37 cellular contexts compared by ENCODE assay signal in genomic region chr4:130608121-130608520, GRCh38.
"Had no signal": no experiment of that assay in that cellular context is flagged by ENCODE, and none has a peak within 500 bp of the region (broad histone marks: within the 10 kb centered on the region; RNA-seq: fewer than 3 reads in every experiment).

No MANE protein-coding gene starts in this region.

- FAIRE-seq: bronchial epithelial cell, TTC549 had no signal

- H3K27ac ChIP-seq: KMS-11, SJSA1 had no signal

- H3K36me3 Mint-ChIP-seq: activated CD4-positive, alpha-beta memory T cell treated with anti-CD3 and anti-CD28 coated beads for 36 hours; activated naive CD4-positive, alpha-beta T cell treated with anti-CD3 and anti-CD28 coated beads, Interleukin-2, amount 10 ng/mL, durations not matched to agents 7 days and 5 days; activated naive CD8-positive, alpha-beta T cell; brain had no signal

- H3K4me3 ChIP-seq: SJSA1 had no signal

- H3K9me3 ChIP-seq: SJSA1, SK-N-SH had no signal

- H3K27ac Mint-ChIP-seq: activated B cell treated with CpG ODN at 0.5 μM for 24 hours; activated CD4-positive, alpha-beta memory T cell treated with anti-CD3 and anti-CD28 coated beads for 36 hours; activated naive CD4-positive, alpha-beta T cell treated with anti-CD3 and anti-CD28 coated beads, Interleukin-2, amount 10 ng/mL, durations not matched to agents 7 days and 5 days; activated naive CD8-positive, alpha-beta T cell; activated naive CD8-positive, alpha-beta T cell treated with anti-CD3 and anti-CD28 coated beads, Interleukin-2, amount 50 U/mL, for 24 hours; brain; T-helper 1 cell treated with Interleukin-12 subunit alpha and Interleukin-12 subunit beta and Interleukin-4 antibody, amounts not matched to agents 30 μg/mL and 1 μg/mL, for 36 hours; T-helper 2 cell treated with Interferon-gamma antibody and Interleukin-4, amounts not matched to agents 5 μg/mL and 100 μg/mL, for 36 hours had no signal

- H3K27me3 ChIP-seq: SJSA1 had no signal

- H3K9me2 ChIP-seq: SK-N-SH had no signal

- H3K27me3 Mint-ChIP-seq: activated B cell treated with CpG ODN at 0.5 μM for 24 hours; activated CD4-positive, alpha-beta memory T cell treated with anti-CD3 and anti-CD28 coated beads for 36 hours; activated naive CD4-positive, alpha-beta T cell treated with anti-CD3 and anti-CD28 coated beads, Interleukin-2, amount 10 ng/mL, durations not matched to agents 7 days and 5 days; activated naive CD8-positive, alpha-beta T cell; activated naive CD8-positive, alpha-beta T cell treated with anti-CD3 and anti-CD28 coated beads, Interleukin-2, amount 50 U/mL, for 24 hours had no signal

- H3K9me3 Mint-ChIP-seq: activated naive CD8-positive, alpha-beta T cell treated with anti-CD3 and anti-CD28 coated beads, Interleukin-2, amount 50 U/mL, for 24 hours; brain; T-helper 1 cell treated with Interleukin-12 subunit alpha and Interleukin-12 subunit beta and Interleukin-4 antibody, amounts not matched to agents 30 μg/mL and 1 μg/mL, for 36 hours; T-helper 2 cell treated with Interferon-gamma antibody and Interleukin-4, amounts not matched to agents 5 μg/mL and 100 μg/mL, for 36 hours had no signal

- H3K4me2 ChIP-seq: KMS-11, SK-N-SH had no signal

- H3K36me3 ChIP-seq: SJSA1 had no signal

- H3K4me1 Mint-ChIP-seq: activated B cell treated with CpG ODN at 0.5 μM for 24 hours; activated naive CD4-positive, alpha-beta T cell treated with anti-CD3 and anti-CD28 coated beads, Interleukin-2, amount 10 ng/mL, durations not matched to agents 7 days and 5 days; activated naive CD8-positive, alpha-beta T cell treated with anti-CD3 and anti-CD28 coated beads, Interleukin-2, amount 50 U/mL, for 24 hours; brain had no signal

- ATAC-seq: activated naive CD8-positive, alpha-beta T cell treated with anti-CD3 and anti-CD28 coated beads, Interleukin-2, amount 50 U/mL, for 24 hours; Panc1 had no signal

- H3K4me1 ChIP-seq: SJSA1 had no signal

- DNase-seq: activated B cell treated with CpG ODN at 0.5 μM for 24 hours; activated CD4-positive, alpha-beta memory T cell treated with anti-CD3 and anti-CD28 coated beads for 36 hours; activated CD4-positive, alpha-beta T cell treated with anti-CD3 and anti-CD28 coated beads for 4 hours; activated CD4-positive, alpha-beta T cell treated with anti-CD3 and anti-CD28 coated beads, Interleukin-2, amount 50 U/mL, for 1 hour; activated CD4-positive, CD25-positive, alpha-beta regulatory T cell treated with anti-CD3 and anti-CD28 coated beads, Interleukin-2, amount 50 U/mL, for 72 hours; activated CD8-positive, alpha-beta memory T cell treated with anti-CD3 and anti-CD28 coated beads, Interleukin-2, amount 50 U/mL, for 4 hours; activated effector memory CD4-positive, alpha-beta T cell treated with Interleukin-2 at 50 U/mL for 16 hours; activated naive CD4-positive, alpha-beta T cell treated with anti-CD3 and anti-CD28 coated beads, Interleukin-2, amount 10 ng/mL, durations not matched to agents 7 days and 5 days; activated naive CD8-positive, alpha-beta T cell treated with anti-CD3 and anti-CD28 coated beads, Interleukin-2, amount 50 U/mL, for 24 hours; activated T-cell treated with anti-CD3 and anti-CD28 coated beads for 4 hours; activated T-cell treated with anti-CD3 and anti-CD28 coated beads, Interleukin-2, amount 50 U/mL, for 48 hours; anterior cingulate cortex; caudate nucleus; cerebellar nuclear complex; cortex of kidney; NCI-H1105; NCI-H1417 treated with DMSO at 0.1 percent for 48 hours; NCI-H1930; NCI-H2081 treated with DMSO at 0.1 percent for 48 hours; NCI-H2171 treated with DMSO at 0.1 percent for 48 hours; NCI-H2227 treated with DMSO at 0.1 percent for 48 hours; NCI-H446; NCI-H510A treated with DMSO at 0.1 percent for 48 hours; NCI-H526 treated with DMSO at 0.1 percent for 48 hours; NCI-H774; NK-92 treated with Interleukin-12 subunit alpha and Interleukin-12 subunit beta, amount 100 ng/mL, for 24 hours; SHP77 treated with DMSO at 0.1 percent for 48 hours; SK-N-SH had no signal

- H3K4me3 Mint-ChIP-seq: activated B cell treated with CpG ODN at 0.5 μM for 24 hours; activated CD4-positive, alpha-beta memory T cell treated with anti-CD3 and anti-CD28 coated beads for 36 hours; activated naive CD4-positive, alpha-beta T cell treated with anti-CD3 and anti-CD28 coated beads, Interleukin-2, amount 10 ng/mL, durations not matched to agents 7 days and 5 days; activated naive CD8-positive, alpha-beta T cell; activated naive CD8-positive, alpha-beta T cell treated with anti-CD3 and anti-CD28 coated beads, Interleukin-2, amount 50 U/mL, for 24 hours; brain; T-helper 1 cell treated with Interleukin-12 subunit alpha and Interleukin-12 subunit beta and Interleukin-4 antibody, amounts not matched to agents 30 μg/mL and 1 μg/mL, for 36 hours; T-helper 2 cell treated with Interferon-gamma antibody and Interleukin-4, amounts not matched to agents 5 μg/mL and 100 μg/mL, for 36 hours had no signal

- H3K9ac ChIP-seq: KMS-11, SK-N-SH had no signal
